6 cellular contexts compared by ENCODE assay signal in genomic region chr13:64051278-64051677, GRCh38.
"Had no signal": no experiment of that assay in that cellular context is flagged by ENCODE, and none has a peak within 500 bp of the region (broad histone marks: within the 10 kb centered on the region; RNA-seq: fewer than 3 reads in every experiment).

No MANE protein-coding gene starts in this region.

- H3K4me3 ChIP-seq: K562 had no signal

- H3K27ac ChIP-seq: HL-60 had no signal

- ATAC-seq: HepG2, K562 had no signal

- DNase-seq: IMR-90, KBM-7, KG1 had no signal
